1 cellular context compared by ENCODE assay signal in the genomic region with DNA sequence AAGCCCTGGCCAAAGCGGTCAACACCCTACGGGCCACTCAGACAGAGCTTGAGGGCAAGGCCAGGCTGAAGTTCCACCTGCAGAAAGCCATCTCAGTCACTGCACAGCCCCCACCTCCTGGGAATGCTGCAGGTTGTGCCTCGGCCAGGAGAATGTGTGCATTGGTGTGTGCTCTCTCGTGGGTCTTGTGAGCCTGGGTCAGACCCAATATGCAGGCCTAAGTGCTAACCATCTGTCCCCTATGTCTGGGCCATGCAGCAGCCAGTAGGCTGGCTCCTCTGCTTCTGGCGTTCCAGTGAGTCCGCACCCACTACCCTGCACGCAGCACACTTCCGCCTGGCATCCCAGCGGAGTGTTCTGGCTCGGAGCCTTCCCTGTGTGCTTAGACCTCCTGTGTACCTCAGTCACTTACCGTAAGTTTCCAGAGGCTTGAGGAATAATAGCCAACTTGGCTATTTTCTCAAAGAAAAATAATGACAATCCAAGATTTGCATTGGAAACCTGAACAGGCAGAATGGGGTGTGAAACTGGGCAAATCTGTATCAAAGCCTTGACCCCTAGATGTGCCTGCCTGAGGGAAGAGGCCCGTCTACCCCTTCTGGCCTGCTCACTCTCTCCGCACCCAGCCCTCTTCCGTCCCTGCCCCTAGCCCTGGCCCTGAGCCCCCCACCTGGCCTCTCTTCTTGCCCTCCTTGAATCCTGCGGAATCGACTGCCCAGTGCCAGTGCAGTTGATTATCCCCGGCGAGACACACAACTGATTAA.
TF ChIP-seq lines count a peak whose summit lies in the region.

No MANE protein-coding gene starts in this region.

TF ChIP-seq in WTC11, 78 proteins besides CTCF, POLR2A, EP300 and RAD21 (continued from another document):
- TF ChIP-seq, protein P1, sequence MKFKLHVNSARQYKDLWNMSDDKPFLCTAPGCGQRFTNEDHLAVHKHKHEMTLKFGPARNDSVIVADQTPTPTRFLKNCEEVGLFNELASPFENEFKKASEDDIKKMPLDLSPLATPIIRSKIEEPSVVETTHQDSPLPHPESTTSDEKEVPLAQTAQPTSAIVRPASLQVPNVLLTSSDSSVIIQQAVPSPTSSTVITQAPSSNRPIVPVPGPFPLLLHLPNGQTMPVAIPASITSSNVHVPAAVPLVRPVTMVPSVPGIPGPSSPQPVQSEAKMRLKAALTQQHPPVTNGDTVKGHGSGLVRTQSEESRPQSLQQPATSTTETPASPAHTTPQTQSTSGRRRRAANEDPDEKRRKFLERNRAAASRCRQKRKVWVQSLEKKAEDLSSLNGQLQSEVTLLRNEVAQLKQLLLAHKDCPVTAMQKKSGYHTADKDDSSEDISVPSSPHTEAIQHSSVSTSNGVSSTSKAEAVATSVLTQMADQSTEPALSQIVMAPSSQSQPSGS (CRISPR knock-in tag; IDR thresholded peaks at IDR 0.05; ENCODE audit: borderline replicate concordance, low read depth): no peak
- TF ChIP-seq ATF1 (CRISPR knock-in tag; IDR thresholded peaks at IDR 0.05) (no peak), ZNF263 (CRISPR knock-in tag; IDR thresholded peaks at IDR 0.05; ENCODE audit: low read depth) (no peak), SP1 (CRISPR knock-in tag; conservative IDR thresholded peaks at IDR 0.05) (0 out of 2 replicates have a peak, but pooled peaks have one; percentile 8)
- TF ChIP-seq, protein P2, sequence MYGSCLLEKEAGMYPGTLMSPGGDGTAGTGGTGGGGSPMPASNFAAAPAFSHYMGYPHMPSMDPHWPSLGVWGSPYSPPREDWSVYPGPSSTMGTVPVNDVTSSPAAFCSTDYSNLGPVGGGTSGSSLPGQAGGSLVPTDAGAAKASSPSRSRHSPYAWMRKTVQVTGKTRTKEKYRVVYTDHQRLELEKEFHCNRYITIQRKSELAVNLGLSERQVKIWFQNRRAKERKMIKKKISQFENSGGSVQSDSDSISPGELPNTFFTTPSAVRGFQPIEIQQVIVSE (CRISPR knock-in tag; IDR thresholded peaks at IDR 0.05; ENCODE audit: borderline replicate concordance): no peak
